20 cellular contexts compared by ENCODE assay signal in genomic region chr3:25171118-25171912, GRCh38.
DNase-seq lines count a peak whose midpoint lies in the region; ATAC-seq and TF ChIP-seq lines count a peak whose summit lies in the region.
"Had no signal": no experiment of that assay in that cellular context is flagged by ENCODE, and none has a peak within 500 bp of the region (broad histone marks: within the 10 kb centered on the region; RNA-seq: fewer than 3 reads in every experiment).

No MANE protein-coding gene starts in this region.

- intact Hi-C loops in vagina (cut with DNase I), result no loop called here

- TF ChIP-seq CTCF in vagina (IDR thresholded peaks at IDR 0.05) (no peak), omental fat pad (IDR thresholded peaks at IDR 0.05) (no peak)

- no peaks in the 10 kb centered on the region for H3K4me1 ChIP-seq in vagina
- H3K4me1 ChIP-seq: BE2C had no signal

- DNase-seq in NCI-H1417 (lab: John Stamatoyannopoulos, UW) (peak in 2 of 3 experiments; percentile 4 to 68), NCI-H1417 treated with DMSO at 0.1 percent for 48 hours (lab: John Stamatoyannopoulos, UW) (no peak), iPS DF 19.7 (ENCODE audit: low read depth, low spot score) (peak; percentile 5), retina (peak; percentile 79), vagina (ENCODE audit: extremely low spot score in 2 of 2) (no peak), omental fat pad (ENCODE audit: low spot score) (no peak), T1000 (lab: John Stamatoyannopoulos, UW) (no peak)
- DNase-seq: BE2C; Calu3; CD4-positive, alpha-beta T cell; DMS53; HCEC 1CT; MV-4-11; NCI-H146; NCI-H2081; NCI-H226; SHP77 had no signal

- H3K36me3 ChIP-seq in vagina, result no peaks in the 10 kb centered on the region
- H3K36me3 ChIP-seq: BE2C had no signal

- TF ChIP-seq POLR2A in vagina (IDR thresholded peaks at IDR 0.05), result no peak

- H3K27ac ChIP-seq in vagina, result no peak overlapping the region
- H3K27ac ChIP-seq: 22Rv1 had no signal

- H3K4me3 ChIP-seq in vagina, result no peak overlapping the region
- H3K4me3 ChIP-seq: K562 had no signal

- no peaks in the 10 kb centered on the region for H3K9me3 ChIP-seq in vagina
- H3K9me3 ChIP-seq: BE2C had no signal

- ATAC-seq in SK-N-SH treated with all-trans-retinoic acid at 6 μM for 48 hours (peak; percentile 40), omental fat pad (ENCODE audit: low FRiP score) (no peak)
- ATAC-seq: K562 had no signal

- no peaks in the 10 kb centered on the region for H3K27me3 ChIP-seq in vagina
- H3K27me3 ChIP-seq: BE2C had no signal

TF ChIP-seq in SK-N-SH treated with all-trans-retinoic acid at 6 μM for 48 hours, 23 proteins besides CTCF, POLR2A, EP300 and RAD21:
- TF ChIP-seq GLIS3 (CRISPR knock-in tag; IDR thresholded peaks at IDR 0.05) (no peak), TCF4 (CRISPR knock-in tag; IDR thresholded peaks at IDR 0.05; ENCODE audit: borderline replicate concordance) (peak; percentile 51; the same call in 1 of the 2 replicates), CSRNP3 (CRISPR knock-in tag; IDR thresholded peaks at IDR 0.05) (no peak)

Comparison
In these comparisons a context has a peak if more than half of its experiments do, and no peak if none do; other contexts are left out.
1. DNase-seq: peak in NCI-H1417 (2 of 3), iPS DF 19.7 (single experiment) and retina (single experiment); none in NCI-H1417 treated with DMSO at 0.1 percent for 48 hours (single experiment), vagina (0 of 2), omental fat pad (single experiment) and T1000 (single experiment).